In genomic region chr13:30843548-30843947, GRCh38 we compare ENCODE assay signal across 16 cellular contexts.
DNase-seq lines count a peak whose midpoint lies in the region; ATAC-seq, FAIRE-seq and TF ChIP-seq lines count a peak whose summit lies in the region.
"Had no signal": no experiment of that assay in that cellular context is flagged by ENCODE, and none has a peak within 500 bp of the region (broad histone marks: within the 10 kb centered on the region; RNA-seq: fewer than 3 reads in every experiment).

No MANE protein-coding gene starts in this region.

- H3K36me3 ChIP-seq in HepG2 (replicated peaks in 1 of 2; ENCODE audit: control insufficient read depth in 1 of 2, insufficient read depth in 2 of 2, low read length in 2 of 2) (no peaks in the 10 kb centered on the region), right lobe of liver (no peaks in the 10 kb centered on the region), K562 (ENCODE audit: control insufficient read depth, insufficient read depth, low read length) (no peaks in the 10 kb centered on the region)

- no peaks in the 10 kb centered on the region for H4K20me1 ChIP-seq in HepG2 (ENCODE audit: insufficient read depth, low read length)
- H4K20me1 ChIP-seq in K562 (replicated peaks; ENCODE audit: control insufficient read depth, insufficient read depth, low read length): no peaks in the 10 kb centered on the region

- in situ Hi-C loops in HepG2 (cut with HindIII; ENCODE audit: extremely low pct_ligation_motif_present, low pct_unique_long_range_greater_than_20kb) (no loop called here), K562 (cut with MboI) (no loop called here)

- no peaks in the 10 kb centered on the region for H3K9me1 ChIP-seq in K562 (ENCODE audit: control insufficient read depth, insufficient read depth, low read length)

- BruUV-seq in HepG2 (replicated peaks; lab: Mats Ljungman, UMichigan): no TSS peak
- BruUV-seq in K562 (replicated peaks; lab: Mats Ljungman, UMichigan): no TSS peak

- no peak for TF ChIP-seq CTCF in HepG2 (CRISPR knock-in tag; IDR thresholded peaks at IDR 0.05)
- no peak for TF ChIP-seq CTCF in right lobe of liver (IDR thresholded peaks at IDR 0.05)
- TF ChIP-seq CTCF in K562 (IDR thresholded peaks at IDR 0.05 in 2 of 3, conservative IDR thresholded peaks at IDR 0.05 in 1 of 3; ENCODE audit: insufficient read depth in 2 of 3, low read depth in 1 of 3, low read length in 3 of 3): no peak

- no peak for TF ChIP-seq EP300 in HepG2 (IDR thresholded peaks at IDR 0.05; ENCODE audit: low read depth in 2 of 2, low read length in 2 of 2)
- no peak for TF ChIP-seq EP300 in HepG2 (CRISPR knock-in tag; IDR thresholded peaks at IDR 0.05; ENCODE audit: borderline replicate concordance)
- no peak for TF ChIP-seq EP300 in K562 (IDR thresholded peaks at IDR 0.05; ENCODE audit: low read length)

- peak; percentile 91 for FAIRE-seq in HepG2 (lab: Jason Lieb, UNC)
- peak; percentile 62 for FAIRE-seq in K562 (lab: Jason Lieb, UNC)
- FAIRE-seq in urothelium cell line (lab: Jason Lieb, UNC): peak; percentile 100

- H3K9ac ChIP-seq in HepG2 (ENCODE audit: insufficient read depth, low read depth, low read length) (no peak overlapping the region), K562 (ENCODE audit: insufficient read depth in 1 of 2, low read depth in 2 of 2, low read length in 2 of 2) (no peak overlapping the region)
- H3K9ac ChIP-seq: GM23248 had no signal

- TF ChIP-seq POLR2A in HepG2 (IDR thresholded peaks at IDR 0.05; ENCODE audit: insufficient read depth in 1 of 2, low read depth in 2 of 2, low read length in 2 of 2): no peak
- TF ChIP-seq POLR2A in right lobe of liver (IDR thresholded peaks at IDR 0.05): no peak
- TF ChIP-seq POLR2A in K562 (conservative IDR thresholded peaks at IDR 0.05): no peak
- no peak for TF ChIP-seq POLR2A in erythroblast (IDR thresholded peaks at IDR 0.05; ENCODE audit: low read length)

- WGBS in HepG2 (ENCODE audit: low lambda C conversion rate): 91% methylated on average over 4 of the region's 4 CpGs
- 59% methylated on average over 2 of the region's 4 CpGs for WGBS in right lobe of liver (ENCODE audit: insufficient coverage, low coverage, low lambda C conversion rate, missing lambda C conversion rate)
- 0% methylated on average over 2 of the region's 4 CpGs for WGBS in K562 (ENCODE audit: insufficient coverage, low coverage, missing lambda C conversion rate)

- no peak overlapping the region for H3K27ac ChIP-seq in HepG2 (ENCODE audit: extremely low read length, insufficient read depth, low read length)
- H3K27ac ChIP-seq in right lobe of liver: no peak overlapping the region
- no peak overlapping the region for H3K27ac ChIP-seq in K562 (ENCODE audit: extremely low read depth, low read depth, low read length)
- H3K27ac ChIP-seq: 22Rv1, GM23248, HL-60 had no signal

- CTCF ChIA-PET in HepG2 (lab: Yijun Ruan, JAX; ENCODE audit: low intra/inter-chr PET ratio, low total read pairs): no interaction called here
- CTCF ChIA-PET in K562 (lab: Yijun Ruan, JAX; ENCODE audit: low intra/inter-chr PET ratio): no interaction called here

- no peaks in the 10 kb centered on the region for H3K9me3 ChIP-seq in HepG2 (ENCODE audit: low read length)
- H3K9me3 ChIP-seq in right lobe of liver: no peaks in the 10 kb centered on the region
- no peaks in the 10 kb centered on the region for H3K9me3 ChIP-seq in K562 (replicated peaks; ENCODE audit: control insufficient read depth, insufficient read depth, low read depth, low read length)
- H3K9me3 ChIP-seq: Caco-2 had no signal

- DNase-seq in HepG2 (ENCODE audit: low spot score) (no peak), right lobe of liver (no peak), K562 (ENCODE audit: extremely low read depth in 1 of 4, low spot score in 3 of 4) (no peak), erythroblast (lab: John Stamatoyannopoulos, UW) (peak; percentile 13 to 41), urothelium cell line (ENCODE audit: low spot score) (no peak)
- DNase-seq in stimulated activated naive CD4-positive, alpha-beta T cell treated with Interleukin-2 at 50 U/mL for 16 hours (lab: John Stamatoyannopoulos, UW): no peak
- DNase-seq in activated effector memory CD4-positive, alpha-beta T cell treated with Interleukin-2 at 50 U/mL for 16 hours: no peak
- DNase-seq: Caco-2; CD8-positive, alpha-beta memory T cell; DND-41; GDM1; GM23248; H7 had no signal

- H3K79me2 ChIP-seq in HepG2 (ENCODE audit: insufficient read depth, low read length) (no peaks in the 10 kb centered on the region), K562 (ENCODE audit: control insufficient read depth, insufficient read depth, low read length) (no peaks in the 10 kb centered on the region)

- ATAC-seq in HepG2 (no peak), right lobe of liver (no peak), K562 (no peak), HG02588 (IDR thresholded peaks at IDR 0.05; ENCODE audit: unreplicated experiment) (no peak)

- H2AFZ ChIP-seq in HepG2 (ENCODE audit: low read length) (no peak overlapping the region), K562 (ENCODE audit: low read depth, low read length) (no peak overlapping the region)
- H2AFZ ChIP-seq: GM23248 had no signal

- TF ChIP-seq RAD21 in HepG2 (CRISPR knock-in tag; IDR thresholded peaks at IDR 0.05) (no peak), K562 (CRISPR knock-in tag; conservative IDR thresholded peaks at IDR 0.05 in 1 of 2, IDR thresholded peaks at IDR 0.05 in 1 of 2) (no peak)

- H3K4me2 ChIP-seq in HepG2 (ENCODE audit: low read depth, low read length) (no peak overlapping the region), K562 (ENCODE audit: insufficient read depth, low read length) (no peak overlapping the region)

- no peaks in the 10 kb centered on the region for H3K27me3 ChIP-seq in HepG2 (ENCODE audit: control insufficient read depth in 1 of 2, insufficient read depth in 2 of 2, low read length in 2 of 2)
- no peaks in the 10 kb centered on the region for H3K27me3 ChIP-seq in right lobe of liver
- H3K27me3 ChIP-seq in K562 (ENCODE audit: control insufficient read depth in 2 of 2, insufficient read depth in 2 of 2, low read length in 2 of 2): no peaks in the 10 kb centered on the region

- H3K4me1 ChIP-seq in HepG2 (ENCODE audit: insufficient read depth, low read length): peaks cover 68% of the 10 kb centered on the region
- peaks cover 0 to 3% (median 0%) of the 10 kb centered on the region in 4 donors for H3K4me1 ChIP-seq in right lobe of liver
- H3K4me1 ChIP-seq in K562 (replicated peaks in 1 of 2; ENCODE audit: control insufficient read depth in 2 of 2, insufficient read depth in 2 of 2, low read length in 2 of 2): no peaks in the 10 kb centered on the region
- H3K4me1 ChIP-seq: Caco-2 had no signal

- intact Hi-C loops in HepG2 (cut with micrococcal nuclease; ENCODE audit: unreplicated experiment) (no loop called here), right lobe of liver (cut with DNase I) (no loop called here), K562 (cut with micrococcal nuclease) (no loop called here)

- H3K4me3 ChIP-seq in HepG2 (replicated peaks in 1 of 3; ENCODE audit: insufficient read depth in 1 of 3, low read depth in 2 of 3, low read length in 3 of 3): no peak overlapping the region
- H3K4me3 ChIP-seq in right lobe of liver: no peak overlapping the region
- no peak overlapping the region for H3K4me3 ChIP-seq in K562
- H3K4me3 ChIP-seq: GM23248 had no signal

- POLR2A ChIA-PET in HepG2 (lab: Yijun Ruan, JAX): no interaction called here
- POLR2A ChIA-PET in K562 (lab: Yijun Ruan, JAX): no interaction called here

TF ChIP-seq in HepG2, 621 proteins besides CTCF, POLR2A, EP300 and RAD21 (continues in another document):
- no peak for TF ChIP-seq ZNF816 (CRISPR knock-in tag; IDR thresholded peaks at IDR 0.05; ENCODE audit: borderline replicate concordance)

TF ChIP-seq in K562, 482 proteins besides CTCF, POLR2A, EP300 and RAD21:
- no peak for TF ChIP-seq FOXA1 (IDR thresholded peaks at IDR 0.05; ENCODE audit: borderline replicate concordance)
- TF ChIP-seq TEAD4 (IDR thresholded peaks at IDR 0.05; ENCODE audit: low read length): no peak
- no peak for TF ChIP-seq TEAD4 (CRISPR knock-in tag; IDR thresholded peaks at IDR 0.05; ENCODE audit: borderline replicate concordance)
- TF ChIP-seq NFRKB (IDR thresholded peaks at IDR 0.05; ENCODE audit: low read depth): no peak
- TF ChIP-seq FOXA3 (CRISPR knock-in tag; conservative IDR thresholded peaks at IDR 0.05 in 1 of 2, IDR thresholded peaks at IDR 0.05 in 1 of 2): no peak
- no peak for TF ChIP-seq ZNF431 (CRISPR knock-in tag; IDR thresholded peaks at IDR 0.05)
- no peak for TF ChIP-seq PTRF (tag; IDR thresholded peaks at IDR 0.05)
- TF ChIP-seq ZNF280A (IDR thresholded peaks at IDR 0.05; ENCODE audit: low read depth, partially characterized antibody): no peak
- TF ChIP-seq ZNF584 (CRISPR knock-in tag; IDR thresholded peaks at IDR 0.05; ENCODE audit: low read depth): no peak
- TF ChIP-seq RBBP5 (IDR thresholded peaks at IDR 0.05; ENCODE audit: borderline replicate concordance, insufficient read depth, low read length, poor library complexity, severe bottlenecking): no peak
- TF ChIP-seq NR4A1 (CRISPR knock-in tag; IDR thresholded peaks at IDR 0.05): no peak
- TF ChIP-seq NR4A1 (tag; IDR thresholded peaks at IDR 0.05): no peak
- no peak for TF ChIP-seq NFATC3 (IDR thresholded peaks at IDR 0.05)
- no peak for TF ChIP-seq ZNF239 (CRISPR knock-in tag; IDR thresholded peaks at IDR 0.05)
- TF ChIP-seq SMARCC2 (IDR thresholded peaks at IDR 0.05; ENCODE audit: low read depth): no peak
- no peak for TF ChIP-seq FOS (IDR thresholded peaks at IDR 0.05; ENCODE audit: extremely low read depth, insufficient read length)
- TF ChIP-seq ZNF384 (IDR thresholded peaks at IDR 0.05; ENCODE audit: low read depth, low read length): no peak
- TF ChIP-seq MECOM (CRISPR knock-in tag; IDR thresholded peaks at IDR 0.05): no peak
- no peak for TF ChIP-seq POLR2B (IDR thresholded peaks at IDR 0.05; ENCODE audit: low read depth, partially characterized antibody)

Comparison
In these comparisons a context has a peak if more than half of its experiments do, and no peak if none do; other contexts are left out.
1. DNase-seq: peak in erythroblast (2 of 2); none in HepG2 (single experiment), right lobe of liver (0 of 3), K562 (0 of 4), urothelium cell line (single experiment), stimulated activated naive CD4-positive, alpha-beta T cell treated with Interleukin-2 at 50 U/mL for 16 hours (single experiment) and activated effector memory CD4-positive, alpha-beta T cell treated with Interleukin-2 at 50 U/mL for 16 hours (single experiment).
2. Of the 241 proteins assayed by ChIP-seq in both HepG2 and K562: peak only in HepG2: UBTF; only in K562: none; in both: none; in neither: 240.